25 cellular contexts compared by ENCODE assay signal in genomic region chr11:118168751-118169150, GRCh38. TPM values are rescaled to one million over a fixed set of nuclear protein-coding genes. Genes with fewer than 3 reads are reported as not detected.
A peak's percentile ranks its signal among the peaks of the same experiment; 100 is the strongest.
DNase-seq lines count a peak whose midpoint lies in the region; ATAC-seq, FAIRE-seq and TF ChIP-seq lines count a peak whose summit lies in the region.
"Had no signal": no experiment of that assay in that cellular context is flagged by ENCODE, and none has a peak within 500 bp of the region (broad histone marks: within the 10 kb centered on the region; RNA-seq: fewer than 3 reads in every experiment).

No MANE protein-coding gene starts in this region.

- H3K4me2 ChIP-seq in PC-3 (ENCODE audit: low read length) = no peak overlapping the region
- no peak overlapping the region for H3K4me2 ChIP-seq in H1 (ENCODE audit: insufficient read depth in 1 of 2, low read depth in 2 of 2, low read length in 2 of 2)
- H3K4me2 ChIP-seq in trophoblast cell (ENCODE audit: low read length) = no peak overlapping the region
- H3K4me2 ChIP-seq: A549 had no signal

- H3F3A ChIP-seq in PC-3 (ENCODE audit: low read length, unreplicated experiment) = no peaks in the 10 kb centered on the region

- TF ChIP-seq EP300 in H1 (IDR thresholded peaks at IDR 0.05; ENCODE audit: borderline replicate concordance in 1 of 2, low read depth in 2 of 2, low read length in 2 of 2) = no peak

- no peak overlapping the region for H3K14ac ChIP-seq in H1 (ENCODE audit: insufficient read length)
- no peak overlapping the region for H3K14ac ChIP-seq in trophoblast cell (ENCODE audit: low read length)

- H2BK120ac ChIP-seq in H1 (replicated peaks; ENCODE audit: low read depth, low read length) (no peak overlapping the region), trophoblast cell (ENCODE audit: insufficient read depth, low read length, poor library complexity) (no peak overlapping the region)

- no peak for TF ChIP-seq POLR2A in H1 (IDR thresholded peaks at IDR 0.05; ENCODE audit: control extremely low read depth in 1 of 2, low read depth in 2 of 2, low read length in 2 of 2)

- H3K9ac ChIP-seq in PC-3 (ENCODE audit: low read length) (no peak overlapping the region), H1 (replicated peaks in 1 of 4; ENCODE audit: extremely low read depth in 1 of 4, low read depth in 3 of 4, low read length in 3 of 4) (no peak overlapping the region), trophoblast cell (ENCODE audit: low read length) (no peak overlapping the region)

- H3K36me3 ChIP-seq in PC-3 (ENCODE audit: low read depth, low read length) = no peaks in the 10 kb centered on the region
- H3K36me3 ChIP-seq in H1 (ENCODE audit: control insufficient read depth in 2 of 4, insufficient read depth in 4 of 4, low read length in 3 of 4) = no peaks in the 10 kb centered on the region
- H3K36me3 ChIP-seq in trophoblast cell (ENCODE audit: control insufficient read depth in 1 of 2, insufficient read depth in 2 of 2, low read length in 2 of 2) = no peaks in the 10 kb centered on the region
- no peaks in the 10 kb centered on the region for H3K36me3 ChIP-seq in upper lobe of right lung
- H3K36me3 ChIP-seq: MG63 had no signal

- H2BK15ac ChIP-seq in H1 (ENCODE audit: low read length) = peak overlapping the region; percentile 72

- H4K20me1 ChIP-seq in PC-3 (ENCODE audit: low read length) = no peaks in the 10 kb centered on the region
- no peaks in the 10 kb centered on the region for H4K20me1 ChIP-seq in H1 (replicated peaks in 1 of 2; ENCODE audit: control insufficient read depth in 1 of 2, insufficient read depth in 2 of 2, low read length in 2 of 2)

- H2AFZ ChIP-seq in PC-3 (ENCODE audit: low read length) = no peak overlapping the region
- H2AFZ ChIP-seq in H1 (ENCODE audit: low read length) = no peak overlapping the region
- H2AFZ ChIP-seq in trophoblast cell (ENCODE audit: insufficient read depth, low read length, poor library complexity) = no peak overlapping the region

- H3K9me3 ChIP-seq in PC-3 (ENCODE audit: low read length) = no peaks in the 10 kb centered on the region
- no peaks in the 10 kb centered on the region for H3K9me3 ChIP-seq in H1 (ENCODE audit: insufficient read depth in 2 of 2, low read depth in 1 of 2, low read length in 1 of 2)
- peaks cover 3% of the 10 kb centered on the region for H3K9me3 ChIP-seq in trophoblast cell (ENCODE audit: insufficient read depth, low read depth, low read length)
- H3K9me3 ChIP-seq in upper lobe of right lung = no peaks in the 10 kb centered on the region
- H3K9me3 ChIP-seq: A549, Caco-2, MG63 had no signal

- no peak overlapping the region for H3K56ac ChIP-seq in H1 (replicated peaks; ENCODE audit: insufficient read length, low read depth, low read length)

- BruUV-seq in PC-3 (replicated peaks; lab: Mats Ljungman, UMichigan) = no TSS peak

- intact Hi-C loops in PC-3 (cut with micrococcal nuclease) (no loop called here), upper lobe of right lung (cut with DNase I) (no loop called here)

- no peak for ATAC-seq in PC-3
- no peak for ATAC-seq in HG03432 (IDR thresholded peaks at IDR 0.05; ENCODE audit: unreplicated experiment)
- ATAC-seq in upper lobe of right lung = no peak
- ATAC-seq: A549; CD8-positive, alpha-beta T cell; HCT116; Panc1 had no signal

- H3K4me1 ChIP-seq in PC-3 (ENCODE audit: insufficient read depth, low read length) = no peaks in the 10 kb centered on the region
- H3K4me1 ChIP-seq in H1 (replicated peaks in 1 of 4; ENCODE audit: control insufficient read depth in 3 of 4, insufficient read depth in 4 of 4, low read length in 3 of 4) = peaks cover 2 to 16% (median 7%) of the 10 kb centered on the region in 4 experiments
- H3K4me1 ChIP-seq in trophoblast cell (ENCODE audit: control insufficient read depth in 1 of 2, insufficient read depth in 2 of 2, low read length in 2 of 2) = no peaks in the 10 kb centered on the region
- H3K4me1 ChIP-seq in upper lobe of right lung = peaks cover 4% of the 10 kb centered on the region
- H3K4me1 ChIP-seq: A549 had no signal

- 82% methylated on average over 3 of the region's 3 CpGs; no CpG with 5 or more reads in 1 of the 2 experiments for WGBS in H1 (ENCODE audit: extremely low coverage in 1 of 2, insufficient coverage in 1 of 2, insufficient read length in 1 of 2, insufficient replicate concordance in 2 of 2, low coverage in 1 of 2, low lambda C conversion rate in 2 of 2, missing lambda C conversion rate in 1 of 2), 2 experiments
- no CpG with 5 or more reads among the region's 3 CpGs for WGBS in trophoblast cell (ENCODE audit: extremely low coverage, insufficient coverage, insufficient read length)

- H3K27me3 ChIP-seq in PC-3 (ENCODE audit: low read length) (peaks cover 45% of the 10 kb centered on the region), H1 (replicated peaks in 1 of 4; ENCODE audit: control insufficient read depth in 3 of 4, extremely low read depth in 1 of 4, insufficient read depth in 3 of 4, low read length in 3 of 4) (peaks cover 6 to 72% (median 47%) of the 10 kb centered on the region in 4 experiments), trophoblast cell (ENCODE audit: insufficient read depth, low read length) (no peaks in the 10 kb centered on the region), upper lobe of right lung (no peaks in the 10 kb centered on the region)
- H3K27me3 ChIP-seq: MG63 had no signal

- H3K27ac ChIP-seq in PC-3 (ENCODE audit: low read length) (no peak overlapping the region), H1 (ENCODE audit: low read depth, low read length) (no peak overlapping the region), trophoblast cell (ENCODE audit: low read depth, low read length) (no peak overlapping the region), upper lobe of right lung (no peak overlapping the region)
- H3K27ac ChIP-seq: A549, SK-N-MC had no signal

- H2BK5ac ChIP-seq in H1 (ENCODE audit: low read depth, low read length) (no peak overlapping the region), trophoblast cell (ENCODE audit: low read depth, low read length, poor library complexity) (no peak overlapping the region)

- H3K9me2 ChIP-seq in PC-3 (replicated peaks; ENCODE audit: low read length) = no peaks in the 10 kb centered on the region

- H4K91ac ChIP-seq in H1 (replicated peaks; ENCODE audit: insufficient read length, low read length) (no peak overlapping the region), trophoblast cell (ENCODE audit: low read depth, low read length) (no peak overlapping the region)

- no peak for TF ChIP-seq RAD21 in H1 (IDR thresholded peaks at IDR 0.05 in 1 of 2, conservative IDR thresholded peaks at IDR 0.05 in 1 of 2; ENCODE audit: low read depth in 2 of 2, low read length in 2 of 2)

- no peak overlapping the region for H3K23ac ChIP-seq in H1 (ENCODE audit: insufficient read length)
- no peak overlapping the region for H3K23ac ChIP-seq in trophoblast cell (ENCODE audit: low read length)

- no peak for TF ChIP-seq CTCF in PC-3 (conservative IDR thresholded peaks at IDR 0.05; ENCODE audit: low read depth, low read length)
- TF ChIP-seq CTCF in H1 (IDR thresholded peaks at IDR 0.05; ENCODE audit: control extremely low read depth in 1 of 3, insufficient read depth in 1 of 3, low read depth in 1 of 3, low read length in 3 of 3) = no peak
- no peak for TF ChIP-seq CTCF in upper lobe of right lung (IDR thresholded peaks at IDR 0.05)

- H3K18ac ChIP-seq in H1 (ENCODE audit: extremely low read depth, low read length) (peak overlapping the region; percentile 48), trophoblast cell (ENCODE audit: low read length) (no peak overlapping the region)

- H2BK12ac ChIP-seq in H1 (ENCODE audit: low read depth, low read length) (no peak overlapping the region), trophoblast cell (ENCODE audit: low read length) (no peak overlapping the region)

- no peak overlapping the region for H4K12ac ChIP-seq in trophoblast cell (ENCODE audit: low read depth, low read length)

- H3K4ac ChIP-seq in H1 (replicated peaks; ENCODE audit: insufficient read length, low read depth, low read length) (no peak overlapping the region), trophoblast cell (ENCODE audit: low read depth, low read length) (no peak overlapping the region)

- H2AK5ac ChIP-seq in H1 (ENCODE audit: low read depth, low read length) (no peak overlapping the region), trophoblast cell (ENCODE audit: low read length) (no peak overlapping the region)

- H4K5ac ChIP-seq in H1 (ENCODE audit: insufficient read length, low read depth, low read length) = no peak overlapping the region

- H3K79me1 ChIP-seq in H1 (ENCODE audit: low read depth, low read length) (no peaks in the 10 kb centered on the region), trophoblast cell (ENCODE audit: low read length) (no peaks in the 10 kb centered on the region)

- H3K4me3 ChIP-seq in PC-3 (ENCODE audit: low read length) = no peak overlapping the region
- H3K4me3 ChIP-seq in H1 (ENCODE audit: extremely low read depth in 1 of 4, insufficient read depth in 2 of 4, low read depth in 3 of 4, low read length in 4 of 4) = no peak overlapping the region
- H3K4me3 ChIP-seq in trophoblast cell (ENCODE audit: low read depth, low read length) = no peak overlapping the region
- H3K4me3 ChIP-seq in upper lobe of right lung = no peak overlapping the region
- H3K4me3 ChIP-seq: A549, MG63, SK-N-MC had no signal

- DNase-seq in DMS53 treated with DMSO at 0.1 percent for 48 hours (lab: John Stamatoyannopoulos, UW; ENCODE audit: unreplicated experiment) (peak; percentile 8), PC-3 (peak; percentile 31), H1 (ENCODE audit: low read depth in 1 of 2, low spot score in 2 of 2) (no peak), trophoblast cell (peak; percentile 69 to 71), T1000 (lab: John Stamatoyannopoulos, UW) (no peak), upper lobe of right lung (no peak)
- DNase-seq: C1 segment of cervical spinal cord; CD8-positive, alpha-beta T cell; KBM-7; MG63; NCI-H2029 treated with DMSO at 0.1 percent for 48 hours; NCI-H2227 treated with DMSO at 0.1 percent for 48 hours; NCI-H526 treated with DMSO at 0.1 percent for 48 hours; SIG-M5 had no signal

- CTCF ChIA-PET in PC-3 (lab: Charles Lee) = interaction anchor here (0.5 kb wide), 1 partner anchor 29 kb away, joined by 3 read pairs; no protein-coding TSS in a partner anchor
- CTCF ChIA-PET in H1 (lab: Charles Lee; ENCODE audit: partially characterized antibody) = interaction anchor here (0.5 to 8.7 kb wide), 3 partner anchors 11 to 217 kb away, joined by 3 to 245 read pairs (median 170); partner anchors contain the start of gene SCN4B

- H2BK20ac ChIP-seq in H1 (ENCODE audit: low read length) = no peak overlapping the region

- no peak for FAIRE-seq in H1 (lab: Jason Lieb, UNC)
- FAIRE-seq: A549, GM19239 had no signal

- H4K8ac ChIP-seq in H1 (ENCODE audit: extremely low read depth, insufficient read depth, low read length) (no peak overlapping the region; the same call in 1 of the 2 replicates), trophoblast cell (ENCODE audit: low read depth, low read length) (no peak overlapping the region)

- POLR2A ChIA-PET in PC-3 (lab: Charles Lee; ENCODE audit: unreplicated experiment) = no interaction called here
- POLR2A ChIA-PET in H1 (lab: Charles Lee; ENCODE audit: partially characterized antibody) = no interaction called here

- H3K79me2 ChIP-seq in PC-3 (ENCODE audit: low read length) (no peaks in the 10 kb centered on the region), H1 (ENCODE audit: control insufficient read depth in 1 of 2, insufficient read depth in 2 of 2, low read length in 2 of 2) (no peaks in the 10 kb centered on the region), trophoblast cell (ENCODE audit: control insufficient read depth, insufficient read depth, low read length, poor library complexity) (no peaks in the 10 kb centered on the region)

- H3K23me2 ChIP-seq in H1 (ENCODE audit: low read depth, low read length) = peaks cover 2% of the 10 kb centered on the region

RNA-seq across cellular contexts. Expression of gene SCN2B, which starts 7.7 kb away (rescaled TPM):
- total RNA-seq in PC-3 (2014; rRNA removed) = 0.12 TPM in 1 of 2 replicates, not detected in the other
- total RNA-seq in H1 (2021; fragmentation: NEBNext Ultra II Directional; extraction: Animal tissue kit (Norgen Biotek cat#: 25700)) = 0.13 and 0.24 TPM in 2 replicates
- polyA plus RNA-seq in H1 (2011; rRNA removed) = 0.09 and 0.14 TPM in 2 replicates
- 0.17 TPM for polyA plus RNA-seq in H1 (2011; cell fraction: cytosol; rRNA removed)
- polyA plus RNA-seq in H1 (2011; cell fraction: nucleus; rRNA removed) = 0.10 TPM
- polyA plus RNA-seq in H1 (2012, experiment 1 of 2) = 0.17 to 0.28 TPM (median 0.20 TPM) in 4 replicates
- 0.20 TPM for polyA plus RNA-seq in H1 (2012, experiment 2 of 2)
- 0.12 TPM for polyA plus RNA-seq in H1 (2013, experiment 1 of 2)
- 0.13 TPM for polyA plus RNA-seq in H1 (2013, experiment 2 of 2)
- polyA minus RNA-seq in H1 (2011; rRNA and poly(A)+ RNA removed) = 0.22 and 0.34 TPM in 2 replicates
- polyA minus RNA-seq in H1 (2011; cell fraction: cytosol; rRNA and poly(A)+ RNA removed) = 0.51 TPM
- polyA minus RNA-seq in H1 (2011; cell fraction: nucleus; rRNA and poly(A)+ RNA removed) = 0.30 TPM
- not detected in 2 replicates for polyA plus RNA-seq in trophoblast cell (2013)
- total RNA-seq in upper lobe of right lung = 2.5 TPM
- total RNA-seq: Caco-2; CD8-positive, alpha-beta T cell; H4; HT1080; LHCN-M2; NCI-H460 had no signal
- polyA plus RNA-seq: A549 had no signal

RNA-seq across cellular contexts. Expression of gene SCN4B, which starts 16.1 kb away (rescaled TPM):
- not detected in 2 replicates for total RNA-seq in PC-3 (2014; rRNA removed)
- total RNA-seq in H1 (2021; fragmentation: NEBNext Ultra II Directional; extraction: Animal tissue kit (Norgen Biotek cat#: 25700)) = 2.0 and 2.8 TPM in 2 replicates
- 4.1 and 4.9 TPM in 2 replicates for polyA plus RNA-seq in H1 (2011; rRNA removed)
- polyA plus RNA-seq in H1 (2011; cell fraction: cytosol; rRNA removed) = 5.6 TPM
- polyA plus RNA-seq in H1 (2011; cell fraction: nucleus; rRNA removed) = 8.7 TPM
- polyA plus RNA-seq in H1 (2012, experiment 1 of 2) = 3.1 to 5.9 TPM (median 4.8 TPM) in 4 replicates
- polyA plus RNA-seq in H1 (2012, experiment 2 of 2) = 3.8 TPM
- polyA plus RNA-seq in H1 (2013, experiment 1 of 2) = 1.0 TPM
- 1.2 TPM for polyA plus RNA-seq in H1 (2013, experiment 2 of 2)
- polyA minus RNA-seq in H1 (2011; rRNA and poly(A)+ RNA removed) = 4.6 and 6.5 TPM in 2 replicates
- 4.6 TPM for polyA minus RNA-seq in H1 (2011; cell fraction: cytosol; rRNA and poly(A)+ RNA removed)
- 5.1 TPM for polyA minus RNA-seq in H1 (2011; cell fraction: nucleus; rRNA and poly(A)+ RNA removed)
- polyA plus RNA-seq in trophoblast cell (2013) = 0.04 and 0.06 TPM in 2 replicates
- 7.2 TPM for total RNA-seq in upper lobe of right lung
- total RNA-seq: CD8-positive, alpha-beta T cell; HT1080; LHCN-M2; NCI-H460 had no signal

RNA-seq across cellular contexts. Expression of gene JAML, which starts 56.1 kb away (rescaled TPM):
- total RNA-seq in PC-3 (2014; rRNA removed) (not detected in 2 replicates), upper lobe of right lung (87.9 TPM)
- total RNA-seq in H1 (2021; fragmentation: NEBNext Ultra II Directional; extraction: Animal tissue kit (Norgen Biotek cat#: 25700)) = 0.58 and 0.86 TPM in 2 replicates
- polyA plus RNA-seq in H1 (2011; rRNA removed) = 0.05 and 0.12 TPM in 2 replicates
- polyA plus RNA-seq in H1 (2011; cell fraction: cytosol; rRNA removed) = 0.08 TPM
- polyA plus RNA-seq in H1 (2011; cell fraction: nucleus; rRNA removed) = 0.07 TPM
- polyA plus RNA-seq in H1 (2012, experiment 1 of 2) = 0.32 to 0.98 TPM (median 0.44 TPM) in 4 replicates
- 0.50 TPM for polyA plus RNA-seq in H1 (2012, experiment 2 of 2)
- 0.30 TPM for polyA plus RNA-seq in H1 (2013, experiment 1 of 2)
- polyA plus RNA-seq in H1 (2013, experiment 2 of 2) = 0.39 TPM
- 0.03 and 0.17 TPM in 2 replicates for polyA minus RNA-seq in H1 (2011; rRNA and poly(A)+ RNA removed)
- not detected for polyA minus RNA-seq in H1 (2011; cell fraction: cytosol; rRNA and poly(A)+ RNA removed)
- polyA minus RNA-seq in H1 (2011; cell fraction: nucleus; rRNA and poly(A)+ RNA removed) = 0.70 TPM
- 0.11 and 0.19 TPM in 2 replicates for polyA plus RNA-seq in trophoblast cell (2013)
- total RNA-seq: H4, HT1080, LHCN-M2, NCI-H460 had no signal
- polyA plus RNA-seq: A549 had no signal

Comparison
In these comparisons a context has a peak if more than half of its experiments do, and no peak if none do; other contexts are left out.
1. DNase-seq: peak in DMS53 treated with DMSO at 0.1 percent for 48 hours (single experiment), PC-3 (single experiment) and trophoblast cell (2 of 2); none in H1 (0 of 2), T1000 (single experiment) and upper lobe of right lung (single experiment).
2. RNA of gene JAML, which starts 56.1 kb away (total RNA-seq): 87.9 TPM in upper lobe of right lung (single experiment); 0.58 to 0.86 TPM in H1 and not detected in PC-3; every median in the first group is over 10 times any median in the second.